Comparison of ENCODE assay signal across 24 cellular contexts in genomic region chr6:110786271-110786670, GRCh38.
"Had no signal": no experiment of that assay in that cellular context is flagged by ENCODE, and none has a peak within 500 bp of the region (broad histone marks: within the 10 kb centered on the region; RNA-seq: fewer than 3 reads in every experiment).

No MANE protein-coding gene starts in this region.

- H3K4me1 ChIP-seq: colonic mucosa, foreskin keratinocyte, left lung had no signal

- H3K36me3 ChIP-seq: colonic mucosa, esophagus muscularis mucosa, gastroesophageal sphincter, heart left ventricle, left lung, pancreas, right lobe of liver, tibial artery had no signal

- H3K4me3 ChIP-seq: colonic mucosa, esophagus muscularis mucosa, gastroesophageal sphincter, heart left ventricle, hepatocyte, left lung, pancreas, right lobe of liver, smooth muscle cell, testis, tibial artery had no signal

- H3K9me3 ChIP-seq: colonic mucosa, pancreas, testis had no signal

- H3K27ac ChIP-seq: colonic mucosa, esophagus muscularis mucosa, foreskin keratinocyte, gastroesophageal sphincter, heart left ventricle, hepatocyte, left lung, pancreas, right lobe of liver, testis, tibial artery had no signal

- ATAC-seq: foreskin keratinocyte; gastroesophageal sphincter; heart left ventricle; left cardiac atrium; left lung; naive thymus-derived CD8-positive, alpha-beta T cell; pancreas; right lobe of liver; stimulated activated naive CD8-positive, alpha-beta T cell treated with anti-CD3 and anti-CD28 coated beads, Interleukin-15, amount 100 ng/mL, for 72 hours had no signal

- H3K27me3 ChIP-seq: colonic mucosa, esophagus muscularis mucosa, foreskin keratinocyte, gastroesophageal sphincter, heart left ventricle, hepatocyte, left lung, pancreas, right lobe of liver, testis, tibial artery had no signal

- DNase-seq: colonic mucosa; effector memory CD4-positive, alpha-beta T cell; foreskin keratinocyte; heart left ventricle; kidney; left cardiac atrium; left lung; mammary epithelial cell; naive thymus-derived CD8-positive, alpha-beta T cell; occipital lobe; pancreas; right lobe of liver; stimulated activated CD4-positive, alpha-beta T cell treated with anti-CD3 and anti-CD28 coated beads, Interleukin-12 subunit alpha, Interleukin-12 subunit beta, amount 100 ng/mL, for 4 hours; stimulated activated CD4-positive, alpha-beta T cell treated with anti-CD3 and anti-CD28 coated beads, Interleukin-1b, Interleukin-23, amount 100 ng/mL, for 48 hours; stimulated activated CD4-positive, alpha-beta T cell treated with anti-CD3 and anti-CD28 coated beads, Interleukin-4, amount 100 ng/mL, for 1 hour; stimulated activated CD8-positive, alpha-beta memory T cell treated with anti-CD3 and anti-CD28 coated beads, Interleukin-4, amount 100 ng/mL, for 48 hours; stimulated activated naive CD4-positive, alpha-beta T cell; stimulated activated naive CD8-positive, alpha-beta T cell treated with anti-CD3 and anti-CD28 coated beads, Interleukin-15, amount 100 ng/mL, for 72 hours; testis; tibial artery had no signal
